ENCODE assay signal across 13 cellular contexts in genomic region chr11:81005595-81005994, GRCh38.
A peak's percentile ranks its signal among the peaks of the same experiment; 100 is the strongest.
DNase-seq lines count a peak whose midpoint lies in the region; ATAC-seq, FAIRE-seq and TF ChIP-seq lines count a peak whose summit lies in the region.
"Had no signal": no experiment of that assay in that cellular context is flagged by ENCODE, and none has a peak within 500 bp of the region (broad histone marks: within the 10 kb centered on the region; RNA-seq: fewer than 3 reads in every experiment).

No MANE protein-coding gene starts in this region.

- intact Hi-C loops in aorta (cut with DNase I), result no loop called here
- intact Hi-C loops in Right ventricle myocardium inferior (cut with DNase I), result no loop called here

- no peak overlapping the region for H3K27ac ChIP-seq in aorta (ENCODE audit: low read depth in 1 of 2, low read length in 2 of 2)
- H3K27ac ChIP-seq: 22Rv1, adrenal gland had no signal

- no peak for TF ChIP-seq CTCF in epithelial cell of esophagus (IDR thresholded peaks at IDR 0.05; ENCODE audit: insufficient read depth, low read depth, low read length, missing control alignments)

- ATAC-seq in aorta (ENCODE audit: low FRiP score) (peak; percentile 38), Right ventricle myocardium inferior (no peak)
- ATAC-seq in stimulated activated naive CD8-positive, alpha-beta T cell treated with anti-CD3 and anti-CD28 coated beads, Interleukin-15, amount 100 ng/mL, for 72 hours, result no peak

- H3K27me3 ChIP-seq in aorta (ENCODE audit: control insufficient read depth in 1 of 2, insufficient read depth in 2 of 2, low read length in 1 of 2), result no peaks in the 10 kb centered on the region
- H3K27me3 ChIP-seq: adrenal gland had no signal

- WGBS in aorta, 2 donors, result 52 to 55% methylated on average over 2 of the region's 2 CpGs

- H3K27me3 Mint-ChIP-seq in stimulated activated naive CD8-positive, alpha-beta T cell treated with anti-CD3 and anti-CD28 coated beads, Interleukin-15, amount 100 ng/mL, for 72 hours, result no peaks in the 10 kb centered on the region
- H3K27me3 Mint-ChIP-seq: progenitor cell of endocrine pancreas had no signal

- no peaks in the 10 kb centered on the region for H3K4me1 ChIP-seq in aorta (ENCODE audit: control insufficient read depth in 1 of 2, insufficient read depth in 2 of 2, low read length in 2 of 2)
- H3K4me1 ChIP-seq: adrenal gland had no signal

- no peak overlapping the region for H3K4me3 Mint-ChIP-seq in stimulated activated naive CD8-positive, alpha-beta T cell treated with anti-CD3 and anti-CD28 coated beads, Interleukin-15, amount 100 ng/mL, for 72 hours

- no peak overlapping the region for H3K27ac Mint-ChIP-seq in stimulated activated naive CD8-positive, alpha-beta T cell treated with anti-CD3 and anti-CD28 coated beads, Interleukin-15, amount 100 ng/mL, for 72 hours
- H3K27ac Mint-ChIP-seq: progenitor cell of endocrine pancreas had no signal

- H3K4me3 ChIP-seq in epithelial cell of esophagus (ENCODE audit: low read length) (no peak overlapping the region), aorta (ENCODE audit: low read length in 2 of 2) (no peak overlapping the region)
- H3K4me3 ChIP-seq: adrenal gland had no signal

- FAIRE-seq in HTR-8/SVneo (lab: Jason Lieb, UNC), result no peak

- no peaks in the 10 kb centered on the region for H3K9me3 Mint-ChIP-seq in stimulated activated naive CD8-positive, alpha-beta T cell treated with anti-CD3 and anti-CD28 coated beads, Interleukin-15, amount 100 ng/mL, for 72 hours

- peak; percentile 15 for DNase-seq in NCI-H446 treated with DMSO at 0.1 percent for 48 hours (lab: John Stamatoyannopoulos, UW)
- no peak for DNase-seq in NCI-H446 (lab: John Stamatoyannopoulos, UW)
- peak; percentile 8 for DNase-seq in HTR-8/SVneo (ENCODE audit: insufficient read length, low spot score)
- DNase-seq in epithelial cell of esophagus (ENCODE audit: low read depth), result peak; percentile 96
- DNase-seq in aorta, result no peak
- DNase-seq in stimulated activated naive CD8-positive, alpha-beta T cell treated with anti-CD3 and anti-CD28 coated beads, Interleukin-15, amount 100 ng/mL, for 72 hours, result no peak
- no peak for DNase-seq in DMS114 treated with DMSO at 0.1 percent for 48 hours (lab: John Stamatoyannopoulos, UW; ENCODE audit: unreplicated experiment)
- DNase-seq in Right ventricle myocardium inferior (ENCODE audit: missing footprints), result no peak
- DNase-seq: adrenal gland; NCI-H2171; stimulated activated CD8-positive, alpha-beta memory T cell treated with anti-CD3 and anti-CD28 coated beads, Interleukin-4, amount 100 ng/mL, for 48 hours had no signal

- no peaks in the 10 kb centered on the region for H3K9me3 ChIP-seq in aorta (ENCODE audit: control insufficient read depth, low read length)
- H3K9me3 ChIP-seq: adrenal gland had no signal

- H3K36me3 ChIP-seq in aorta (ENCODE audit: control insufficient read depth in 1 of 2, insufficient read depth in 2 of 2, low read length in 1 of 2), result no peaks in the 10 kb centered on the region
- H3K36me3 ChIP-seq: adrenal gland had no signal

- no peaks in the 10 kb centered on the region for H3K4me1 Mint-ChIP-seq in stimulated activated naive CD8-positive, alpha-beta T cell treated with anti-CD3 and anti-CD28 coated beads, Interleukin-15, amount 100 ng/mL, for 72 hours

Comparison
In these comparisons a context has a peak if more than half of its experiments do, and no peak if none do; other contexts are left out.
1. DNase-seq: peak in NCI-H446 treated with DMSO at 0.1 percent for 48 hours (single experiment), HTR-8/SVneo (single experiment) and epithelial cell of esophagus (single experiment); none in NCI-H446 (0 of 2), aorta (0 of 2), stimulated activated naive CD8-positive, alpha-beta T cell treated with anti-CD3 and anti-CD28 coated beads, Interleukin-15, amount 100 ng/mL, for 72 hours (0 of 2), DMS114 treated with DMSO at 0.1 percent for 48 hours (single experiment) and Right ventricle myocardium inferior (single experiment).